In the genomic region with DNA sequence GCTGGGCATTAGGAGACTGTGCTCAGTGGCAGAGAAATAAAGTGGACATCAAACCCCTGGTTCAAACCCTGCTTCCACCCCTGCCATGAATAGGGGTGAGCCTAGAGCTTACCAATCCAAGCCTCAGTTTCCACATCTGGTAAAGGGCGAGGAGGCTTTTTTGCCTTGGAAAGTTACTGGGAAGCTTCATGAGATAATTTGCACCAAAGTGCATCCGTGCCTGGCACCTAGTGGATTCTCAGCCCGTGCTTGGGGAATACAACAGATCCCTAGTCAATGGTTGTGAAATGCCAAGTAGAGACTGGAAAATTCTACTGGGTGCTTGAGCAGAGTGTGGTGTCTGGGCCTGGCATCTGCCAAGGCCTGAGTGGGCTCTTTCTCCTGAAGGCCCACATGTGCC, we compare ENCODE assay signal across 1 cellular context.
TF ChIP-seq lines count a peak whose summit lies in the region.

No MANE protein-coding gene starts in this region.

TF ChIP-seq in H1, 55 proteins besides CTCF, POLR2A, EP300 and RAD21:
- TF ChIP-seq, protein P1, sequence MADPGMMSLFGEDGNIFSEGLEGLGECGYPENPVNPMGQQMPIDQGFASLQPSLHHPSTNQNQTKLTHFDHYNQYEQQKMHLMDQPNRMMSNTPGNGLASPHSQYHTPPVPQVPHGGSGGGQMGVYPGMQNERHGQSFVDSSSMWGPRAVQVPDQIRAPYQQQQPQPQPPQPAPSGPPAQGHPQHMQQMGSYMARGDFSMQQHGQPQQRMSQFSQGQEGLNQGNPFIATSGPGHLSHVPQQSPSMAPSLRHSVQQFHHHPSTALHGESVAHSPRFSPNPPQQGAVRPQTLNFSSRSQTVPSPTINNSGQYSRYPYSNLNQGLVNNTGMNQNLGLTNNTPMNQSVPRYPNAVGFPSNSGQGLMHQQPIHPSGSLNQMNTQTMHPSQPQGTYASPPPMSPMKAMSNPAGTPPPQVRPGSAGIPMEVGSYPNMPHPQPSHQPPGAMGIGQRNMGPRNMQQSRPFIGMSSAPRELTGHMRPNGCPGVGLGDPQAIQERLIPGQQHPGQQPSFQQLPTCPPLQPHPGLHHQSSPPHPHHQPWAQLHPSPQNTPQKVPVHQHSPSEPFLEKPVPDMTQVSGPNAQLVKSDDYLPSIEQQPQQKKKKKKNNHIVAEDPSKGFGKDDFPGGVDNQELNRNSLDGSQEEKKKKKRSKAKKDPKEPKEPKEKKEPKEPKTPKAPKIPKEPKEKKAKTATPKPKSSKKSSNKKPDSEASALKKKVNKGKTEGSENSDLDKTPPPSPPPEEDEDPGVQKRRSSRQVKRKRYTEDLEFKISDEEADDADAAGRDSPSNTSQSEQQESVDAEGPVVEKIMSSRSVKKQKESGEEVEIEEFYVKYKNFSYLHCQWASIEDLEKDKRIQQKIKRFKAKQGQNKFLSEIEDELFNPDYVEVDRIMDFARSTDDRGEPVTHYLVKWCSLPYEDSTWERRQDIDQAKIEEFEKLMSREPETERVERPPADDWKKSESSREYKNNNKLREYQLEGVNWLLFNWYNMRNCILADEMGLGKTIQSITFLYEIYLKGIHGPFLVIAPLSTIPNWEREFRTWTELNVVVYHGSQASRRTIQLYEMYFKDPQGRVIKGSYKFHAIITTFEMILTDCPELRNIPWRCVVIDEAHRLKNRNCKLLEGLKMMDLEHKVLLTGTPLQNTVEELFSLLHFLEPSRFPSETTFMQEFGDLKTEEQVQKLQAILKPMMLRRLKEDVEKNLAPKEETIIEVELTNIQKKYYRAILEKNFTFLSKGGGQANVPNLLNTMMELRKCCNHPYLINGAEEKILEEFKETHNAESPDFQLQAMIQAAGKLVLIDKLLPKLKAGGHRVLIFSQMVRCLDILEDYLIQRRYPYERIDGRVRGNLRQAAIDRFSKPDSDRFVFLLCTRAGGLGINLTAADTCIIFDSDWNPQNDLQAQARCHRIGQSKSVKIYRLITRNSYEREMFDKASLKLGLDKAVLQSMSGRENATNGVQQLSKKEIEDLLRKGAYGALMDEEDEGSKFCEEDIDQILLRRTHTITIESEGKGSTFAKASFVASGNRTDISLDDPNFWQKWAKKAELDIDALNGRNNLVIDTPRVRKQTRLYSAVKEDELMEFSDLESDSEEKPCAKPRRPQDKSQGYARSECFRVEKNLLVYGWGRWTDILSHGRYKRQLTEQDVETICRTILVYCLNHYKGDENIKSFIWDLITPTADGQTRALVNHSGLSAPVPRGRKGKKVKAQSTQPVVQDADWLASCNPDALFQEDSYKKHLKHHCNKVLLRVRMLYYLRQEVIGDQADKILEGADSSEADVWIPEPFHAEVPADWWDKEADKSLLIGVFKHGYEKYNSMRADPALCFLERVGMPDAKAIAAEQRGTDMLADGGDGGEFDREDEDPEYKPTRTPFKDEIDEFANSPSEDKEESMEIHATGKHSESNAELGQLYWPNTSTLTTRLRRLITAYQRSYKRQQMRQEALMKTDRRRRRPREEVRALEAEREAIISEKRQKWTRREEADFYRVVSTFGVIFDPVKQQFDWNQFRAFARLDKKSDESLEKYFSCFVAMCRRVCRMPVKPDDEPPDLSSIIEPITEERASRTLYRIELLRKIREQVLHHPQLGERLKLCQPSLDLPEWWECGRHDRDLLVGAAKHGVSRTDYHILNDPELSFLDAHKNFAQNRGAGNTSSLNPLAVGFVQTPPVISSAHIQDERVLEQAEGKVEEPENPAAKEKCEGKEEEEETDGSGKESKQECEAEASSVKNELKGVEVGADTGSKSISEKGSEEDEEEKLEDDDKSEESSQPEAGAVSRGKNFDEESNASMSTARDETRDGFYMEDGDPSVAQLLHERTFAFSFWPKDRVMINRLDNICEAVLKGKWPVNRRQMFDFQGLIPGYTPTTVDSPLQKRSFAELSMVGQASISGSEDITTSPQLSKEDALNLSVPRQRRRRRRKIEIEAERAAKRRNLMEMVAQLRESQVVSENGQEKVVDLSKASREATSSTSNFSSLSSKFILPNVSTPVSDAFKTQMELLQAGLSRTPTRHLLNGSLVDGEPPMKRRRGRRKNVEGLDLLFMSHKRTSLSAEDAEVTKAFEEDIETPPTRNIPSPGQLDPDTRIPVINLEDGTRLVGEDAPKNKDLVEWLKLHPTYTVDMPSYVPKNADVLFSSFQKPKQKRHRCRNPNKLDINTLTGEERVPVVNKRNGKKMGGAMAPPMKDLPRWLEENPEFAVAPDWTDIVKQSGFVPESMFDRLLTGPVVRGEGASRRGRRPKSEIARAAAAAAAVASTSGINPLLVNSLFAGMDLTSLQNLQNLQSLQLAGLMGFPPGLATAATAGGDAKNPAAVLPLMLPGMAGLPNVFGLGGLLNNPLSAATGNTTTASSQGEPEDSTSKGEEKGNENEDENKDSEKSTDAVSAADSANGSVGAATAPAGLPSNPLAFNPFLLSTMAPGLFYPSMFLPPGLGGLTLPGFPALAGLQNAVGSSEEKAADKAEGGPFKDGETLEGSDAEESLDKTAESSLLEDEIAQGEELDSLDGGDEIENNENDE (IDR thresholded peaks at IDR 0.05; ENCODE audit: insufficient replicate concordance, low read length): no peak
